Comparison of ENCODE assay signal across 1 cellular context in the genomic region with DNA sequence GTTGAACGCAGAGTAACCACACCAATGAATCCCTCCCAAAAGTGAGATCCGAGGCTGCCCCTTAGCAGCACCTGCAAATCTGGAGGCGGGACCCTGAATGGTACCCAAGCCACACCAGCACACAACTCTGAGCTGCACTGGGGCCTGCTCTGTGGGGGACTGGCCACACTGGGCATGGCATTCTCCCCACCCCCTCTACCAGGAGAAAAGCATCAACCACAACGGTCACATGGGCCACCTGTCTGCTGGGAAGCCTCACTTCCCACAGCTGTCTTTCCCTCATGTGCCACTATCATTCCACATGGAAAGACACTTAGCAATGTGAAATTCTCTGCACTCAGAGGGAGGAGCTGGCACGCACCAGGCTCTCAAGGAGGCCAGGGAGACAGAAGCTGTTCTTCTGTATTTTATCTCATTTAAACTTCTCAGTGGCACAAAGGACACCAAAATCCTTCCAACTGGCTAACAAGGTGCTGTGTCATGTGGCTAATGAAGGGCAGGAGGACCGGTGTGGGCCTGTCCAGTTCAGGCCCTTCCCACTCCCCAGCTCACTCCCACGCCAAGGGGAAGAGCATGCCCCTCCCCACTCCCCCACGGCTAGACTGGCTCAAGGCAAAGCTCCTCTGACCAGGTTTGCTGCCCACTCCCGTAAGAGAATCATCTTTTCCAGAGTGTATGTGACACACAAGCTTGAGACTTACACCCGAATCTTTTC.
TF ChIP-seq lines count a peak whose summit lies in the region.

No MANE protein-coding gene starts in this region.

TF ChIP-seq in HepG2, 621 proteins besides CTCF, POLR2A, EP300 and RAD21:
- TF ChIP-seq ZNF124 (CRISPR knock-in tag; IDR thresholded peaks at IDR 0.05) (no peak), ZNF3 (CRISPR knock-in tag; IDR thresholded peaks at IDR 0.05) (no peak), ZSCAN12 (CRISPR knock-in tag; IDR thresholded peaks at IDR 0.05) (no peak), ZNF558 (CRISPR knock-in tag; IDR thresholded peaks at IDR 0.05; ENCODE audit: borderline replicate concordance) (0 out of 2 replicates have a peak, but pooled peaks have one; percentile 10), ZBTB20 (CRISPR knock-in tag; IDR thresholded peaks at IDR 0.05; ENCODE audit: borderline replicate concordance, low read depth) (no peak), GZF1 (CRISPR knock-in tag; IDR thresholded peaks at IDR 0.05) (no peak), KDM3A (CRISPR knock-in tag; IDR thresholded peaks at IDR 0.05; ENCODE audit: low read depth) (no peak), RBM22 (optimal IDR thresholded peaks at IDR 0.05; ENCODE audit: low read length) (peak; percentile 61), ZNF18 (CRISPR knock-in tag; IDR thresholded peaks at IDR 0.05; ENCODE audit: insufficient replicate concordance) (no peak), FOSL2 (CRISPR knock-in tag; IDR thresholded peaks at IDR 0.05) (no peak), ZNF256 (CRISPR knock-in tag; conservative IDR thresholded peaks at IDR 0.05) (no peak), MTA1 (CRISPR knock-in tag; IDR thresholded peaks at IDR 0.05; ENCODE audit: borderline replicate concordance) (no peak), ZNF747 (CRISPR knock-in tag; IDR thresholded peaks at IDR 0.05; ENCODE audit: borderline replicate concordance) (no peak), ZNF530 (CRISPR knock-in tag; IDR thresholded peaks at IDR 0.05; ENCODE audit: low read depth) (no peak), KAT7 (CRISPR knock-in tag; IDR thresholded peaks at IDR 0.05; ENCODE audit: borderline replicate concordance) (no peak), HBP1 (CRISPR knock-in tag; IDR thresholded peaks at IDR 0.05; ENCODE audit: low read depth) (no peak), RFX5 (IDR thresholded peaks at IDR 0.05; ENCODE audit: low read depth, low read length) (no peak), AGO2 (optimal IDR thresholded peaks at IDR 0.05; ENCODE audit: low read depth, low read length) (peak; percentile 38), MAFF (IDR thresholded peaks at IDR 0.05; ENCODE audit: low read depth, low read length) (no peak), ZC3H13 (CRISPR knock-in tag; IDR thresholded peaks at IDR 0.05) (0 out of 2 replicates have a peak, but pooled peaks have one; percentile 42), ZNF333 (CRISPR knock-in tag; IDR thresholded peaks at IDR 0.05; ENCODE audit: borderline replicate concordance) (no peak), ZNF549 (CRISPR knock-in tag; IDR thresholded peaks at IDR 0.05) (no peak), NFE2L1 (CRISPR knock-in tag; IDR thresholded peaks at IDR 0.05; ENCODE audit: borderline replicate concordance) (no peak), ZNF883 (CRISPR knock-in tag; IDR thresholded peaks at IDR 0.05; ENCODE audit: not compliant biosample characterization) (no peak), ASH2L (IDR thresholded peaks at IDR 0.05; ENCODE audit: insufficient read length, low read depth, low read length) (no peak)
- TF ChIP-seq, protein P1, sequence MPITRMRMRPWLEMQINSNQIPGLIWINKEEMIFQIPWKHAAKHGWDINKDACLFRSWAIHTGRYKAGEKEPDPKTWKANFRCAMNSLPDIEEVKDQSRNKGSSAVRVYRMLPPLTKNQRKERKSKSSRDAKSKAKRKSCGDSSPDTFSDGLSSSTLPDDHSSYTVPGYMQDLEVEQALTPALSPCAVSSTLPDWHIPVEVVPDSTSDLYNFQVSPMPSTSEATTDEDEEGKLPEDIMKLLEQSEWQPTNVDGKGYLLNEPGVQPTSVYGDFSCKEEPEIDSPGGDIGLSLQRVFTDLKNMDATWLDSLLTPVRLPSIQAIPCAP (CRISPR knock-in tag; IDR thresholded peaks at IDR 0.05; ENCODE audit: low read depth) = no peak
- TF ChIP-seq, protein P2, sequence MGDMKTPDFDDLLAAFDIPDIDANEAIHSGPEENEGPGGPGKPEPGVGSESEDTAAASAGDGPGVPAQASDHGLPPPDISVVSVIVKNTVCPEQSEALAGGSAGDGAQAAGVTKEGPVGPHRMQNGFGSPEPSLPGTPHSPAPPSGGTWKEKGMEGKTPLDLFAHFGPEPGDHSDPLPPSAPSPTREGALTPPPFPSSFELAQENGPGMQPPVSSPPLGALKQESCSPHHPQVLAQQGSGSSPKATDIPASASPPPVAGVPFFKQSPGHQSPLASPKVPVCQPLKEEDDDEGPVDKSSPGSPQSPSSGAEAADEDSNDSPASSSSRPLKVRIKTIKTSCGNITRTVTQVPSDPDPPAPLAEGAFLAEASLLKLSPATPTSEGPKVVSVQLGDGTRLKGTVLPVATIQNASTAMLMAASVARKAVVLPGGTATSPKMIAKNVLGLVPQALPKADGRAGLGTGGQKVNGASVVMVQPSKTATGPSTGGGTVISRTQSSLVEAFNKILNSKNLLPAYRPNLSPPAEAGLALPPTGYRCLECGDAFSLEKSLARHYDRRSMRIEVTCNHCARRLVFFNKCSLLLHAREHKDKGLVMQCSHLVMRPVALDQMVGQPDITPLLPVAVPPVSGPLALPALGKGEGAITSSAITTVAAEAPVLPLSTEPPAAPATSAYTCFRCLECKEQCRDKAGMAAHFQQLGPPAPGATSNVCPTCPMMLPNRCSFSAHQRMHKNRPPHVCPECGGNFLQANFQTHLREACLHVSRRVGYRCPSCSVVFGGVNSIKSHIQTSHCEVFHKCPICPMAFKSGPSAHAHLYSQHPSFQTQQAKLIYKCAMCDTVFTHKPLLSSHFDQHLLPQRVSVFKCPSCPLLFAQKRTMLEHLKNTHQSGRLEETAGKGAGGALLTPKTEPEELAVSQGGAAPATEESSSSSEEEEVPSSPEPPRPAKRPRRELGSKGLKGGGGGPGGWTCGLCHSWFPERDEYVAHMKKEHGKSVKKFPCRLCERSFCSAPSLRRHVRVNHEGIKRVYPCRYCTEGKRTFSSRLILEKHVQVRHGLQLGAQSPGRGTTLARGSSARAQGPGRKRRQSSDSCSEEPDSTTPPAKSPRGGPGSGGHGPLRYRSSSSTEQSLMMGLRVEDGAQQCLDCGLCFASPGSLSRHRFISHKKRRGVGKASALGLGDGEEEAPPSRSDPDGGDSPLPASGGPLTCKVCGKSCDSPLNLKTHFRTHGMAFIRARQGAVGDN (CRISPR knock-in tag; IDR thresholded peaks at IDR 0.05) = peak; percentile 15; the same call in 1 of the 2 replicates
- TF ChIP-seq, protein P3, sequence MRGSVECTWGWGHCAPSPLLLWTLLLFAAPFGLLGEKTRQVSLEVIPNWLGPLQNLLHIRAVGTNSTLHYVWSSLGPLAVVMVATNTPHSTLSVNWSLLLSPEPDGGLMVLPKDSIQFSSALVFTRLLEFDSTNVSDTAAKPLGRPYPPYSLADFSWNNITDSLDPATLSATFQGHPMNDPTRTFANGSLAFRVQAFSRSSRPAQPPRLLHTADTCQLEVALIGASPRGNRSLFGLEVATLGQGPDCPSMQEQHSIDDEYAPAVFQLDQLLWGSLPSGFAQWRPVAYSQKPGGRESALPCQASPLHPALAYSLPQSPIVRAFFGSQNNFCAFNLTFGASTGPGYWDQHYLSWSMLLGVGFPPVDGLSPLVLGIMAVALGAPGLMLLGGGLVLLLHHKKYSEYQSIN (CRISPR knock-in tag; IDR thresholded peaks at IDR 0.05; ENCODE audit: borderline replicate concordance) = no peak
- TF ChIP-seq, protein P4, sequence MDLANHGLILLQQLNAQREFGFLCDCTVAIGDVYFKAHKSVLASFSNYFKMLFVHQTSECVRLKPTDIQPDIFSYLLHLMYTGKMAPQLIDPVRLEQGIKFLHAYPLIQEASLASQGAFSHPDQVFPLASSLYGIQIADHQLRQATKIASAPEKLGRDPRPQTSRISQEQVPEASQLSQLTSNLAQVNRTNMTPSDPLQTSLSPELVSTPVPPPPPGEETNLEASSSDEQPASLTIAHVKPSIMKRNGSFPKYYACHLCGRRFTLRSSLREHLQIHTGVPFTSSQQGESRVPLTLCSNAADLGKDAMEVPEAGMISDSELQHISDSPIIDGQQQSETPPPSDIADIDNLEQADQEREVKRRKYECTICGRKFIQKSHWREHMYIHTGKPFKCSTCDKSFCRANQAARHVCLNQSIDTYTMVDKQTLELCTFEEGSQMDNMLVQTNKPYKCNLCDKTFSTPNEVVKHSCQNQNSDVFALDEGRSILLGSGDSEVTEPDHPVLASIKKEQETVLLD (CRISPR knock-in tag; IDR thresholded peaks at IDR 0.05; ENCODE audit: low read depth) = no peak
- TF ChIP-seq, protein P5, sequence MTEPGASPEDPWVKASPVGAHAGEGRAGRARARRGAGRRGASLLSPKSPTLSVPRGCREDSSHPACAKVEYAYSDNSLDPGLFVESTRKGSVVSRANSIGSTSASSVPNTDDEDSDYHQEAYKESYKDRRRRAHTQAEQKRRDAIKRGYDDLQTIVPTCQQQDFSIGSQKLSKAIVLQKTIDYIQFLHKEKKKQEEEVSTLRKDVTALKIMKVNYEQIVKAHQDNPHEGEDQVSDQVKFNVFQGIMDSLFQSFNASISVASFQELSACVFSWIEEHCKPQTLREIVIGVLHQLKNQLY (CRISPR knock-in tag; IDR thresholded peaks at IDR 0.05) = no peak
- TF ChIP-seq, protein P6, sequence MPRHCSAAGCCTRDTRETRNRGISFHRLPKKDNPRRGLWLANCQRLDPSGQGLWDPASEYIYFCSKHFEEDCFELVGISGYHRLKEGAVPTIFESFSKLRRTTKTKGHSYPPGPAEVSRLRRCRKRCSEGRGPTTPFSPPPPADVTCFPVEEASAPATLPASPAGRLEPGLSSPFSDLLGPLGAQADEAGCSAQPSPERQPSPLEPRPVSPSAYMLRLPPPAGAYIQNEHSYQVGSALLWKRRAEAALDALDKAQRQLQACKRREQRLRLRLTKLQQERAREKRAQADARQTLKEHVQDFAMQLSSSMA (CRISPR knock-in tag; IDR thresholded peaks at IDR 0.05) = no peak
